ENCODE assay signal across 8 cellular contexts in the genomic region with DNA sequence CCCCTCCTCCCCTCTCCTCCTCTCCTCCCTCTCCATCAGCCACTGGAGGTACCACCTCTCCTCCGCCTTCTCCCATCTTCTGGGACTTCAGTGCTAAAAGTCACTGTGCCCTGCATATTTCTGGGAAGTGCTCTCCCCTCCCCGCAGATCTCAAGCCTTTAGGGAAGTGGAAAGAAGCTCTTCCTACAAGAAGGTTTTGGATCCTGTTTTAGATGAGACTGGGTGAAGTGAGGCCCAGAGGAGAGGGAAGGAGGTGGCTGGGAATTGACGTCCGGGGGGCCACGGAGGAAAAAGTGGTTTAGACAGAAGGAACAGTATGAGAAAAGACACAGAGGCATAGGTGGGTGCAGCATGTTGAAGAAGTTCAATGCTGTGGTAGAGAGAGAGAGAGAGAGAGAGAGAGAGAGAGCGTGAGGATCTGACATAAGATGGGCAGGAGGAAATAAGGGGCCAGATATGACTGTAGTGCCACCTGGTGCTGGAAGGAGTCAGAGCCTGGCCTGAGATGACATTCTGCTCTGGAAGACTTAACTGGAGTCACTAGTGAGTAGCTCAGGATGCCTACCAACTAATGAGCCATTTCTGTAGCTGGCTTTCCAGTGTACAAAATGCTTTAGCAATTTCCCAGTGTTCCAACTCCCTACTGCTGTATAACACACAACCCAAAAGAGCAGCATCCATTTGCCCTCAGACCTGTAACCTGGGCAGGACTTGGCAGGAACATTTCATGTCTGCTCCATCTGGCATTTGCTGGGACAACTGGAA. TPM values are rescaled to one million over a fixed set of nuclear protein-coding genes. Genes with fewer than 3 reads are reported as not detected.
DNase-seq lines count a peak whose midpoint lies in the region; ATAC-seq and TF ChIP-seq lines count a peak whose summit lies in the region.

No MANE protein-coding gene starts in this region.

- TF ChIP-seq CTCF in GM10248 (IDR thresholded peaks at IDR 0.05; ENCODE audit: control extremely low read depth, extremely low read depth, low read depth, missing control alignments), result peak; percentile 70

- CTCF ChIA-PET in GM10248 (lab: Yijun Ruan, JAX), result interaction anchor here (0.7 to 3.3 kb wide), 15 partner anchors 9 to 343 kb away, joined by 3 to 15 read pairs (median 3); no protein-coding TSS in a partner anchor

- no peak for ATAC-seq in GM18861 (IDR thresholded peaks at IDR 0.05; ENCODE audit: unreplicated experiment)

- DNase-seq in AG08395 (ENCODE audit: low spot score), result peak; percentile 91
- DNase-seq in GM10248 (ENCODE audit: extremely low spot score), result peak; percentile 70
- DNase-seq in KG1 (lab: John Stamatoyannopoulos, UW), result peak; percentile 43
- peak; percentile 92 for DNase-seq in RPMI7951 (ENCODE audit: low read depth)
- peak; percentile 74 for DNase-seq in brain pericyte (ENCODE audit: low read depth, low spot score)
- peak; percentile 94 for DNase-seq in iris pigment epithelial cell (ENCODE audit: low read depth)
- DNase-seq in stimulated activated CD4-positive, alpha-beta T cell treated with anti-CD3 and anti-CD28 coated beads, Interleukin-2, amount 100 ng/mL, for 24 hours, result peak; percentile 25 to 28

- POLR2A ChIA-PET in GM10248 (lab: Yijun Ruan, JAX), result interaction anchor here (0.6 kb wide), 1 partner anchor 1391 kb away, joined by 3 read pairs; no protein-coding TSS in a partner anchor

RNA-seq across cellular contexts. Expression of gene ZSCAN20, which starts 16.7 kb away (rescaled TPM):
- 5.5 and 5.6 TPM in 2 replicates for total RNA-seq in RPMI7951 (2014; rRNA removed; shearing (Covaris generic))

RNA-seq across cellular contexts. Expression of gene PHC2, which starts 24.8 kb away (rescaled TPM):
- 124 and 142 TPM in 2 replicates for total RNA-seq in RPMI7951 (2014; rRNA removed; shearing (Covaris generic))

Comparison
In these comparisons a context has a peak if more than half of its experiments do, and no peak if none do; other contexts are left out.
1. DNase-seq: peak in every context shown above with its lines; median percentile 94 in iris pigment epithelial cell; 92 in RPMI7951; 91 in AG08395; 74 in brain pericyte; 70 in GM10248; 43 in KG1; 26 in stimulated activated CD4-positive, alpha-beta T cell treated with anti-CD3 and anti-CD28 coated beads, Interleukin-2, amount 100 ng/mL, for 24 hours.